In the genomic region with DNA sequence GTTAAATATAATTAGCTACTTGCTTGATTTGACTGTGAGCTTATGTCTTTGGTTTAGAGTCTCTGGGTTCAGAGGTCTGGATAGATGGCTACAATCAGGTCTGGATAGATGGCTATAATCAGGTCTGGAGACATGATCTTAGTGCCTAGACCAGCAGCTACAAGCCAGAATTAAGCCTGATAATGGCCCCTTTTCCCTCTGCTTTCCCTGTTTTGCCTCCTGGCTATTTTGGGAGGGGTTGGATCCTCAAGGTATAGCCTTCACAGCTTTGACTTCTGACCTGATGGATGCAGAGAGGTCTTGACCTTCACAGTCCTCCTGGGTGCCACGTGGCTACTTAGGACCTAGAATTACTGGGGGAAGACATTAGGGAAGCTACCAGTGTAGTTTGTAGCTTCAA, we compare ENCODE assay signal across 2 cellular contexts.
TF ChIP-seq lines count a peak whose summit lies in the region.

No MANE protein-coding gene starts in this region.

TF ChIP-seq in GM23338, 12 proteins besides CTCF, POLR2A, EP300 and RAD21 (continues in another document):
- no peak for TF ChIP-seq STAT1 (IDR thresholded peaks at IDR 0.05; ENCODE audit: unreplicated experiment)
- TF ChIP-seq, protein P1, sequence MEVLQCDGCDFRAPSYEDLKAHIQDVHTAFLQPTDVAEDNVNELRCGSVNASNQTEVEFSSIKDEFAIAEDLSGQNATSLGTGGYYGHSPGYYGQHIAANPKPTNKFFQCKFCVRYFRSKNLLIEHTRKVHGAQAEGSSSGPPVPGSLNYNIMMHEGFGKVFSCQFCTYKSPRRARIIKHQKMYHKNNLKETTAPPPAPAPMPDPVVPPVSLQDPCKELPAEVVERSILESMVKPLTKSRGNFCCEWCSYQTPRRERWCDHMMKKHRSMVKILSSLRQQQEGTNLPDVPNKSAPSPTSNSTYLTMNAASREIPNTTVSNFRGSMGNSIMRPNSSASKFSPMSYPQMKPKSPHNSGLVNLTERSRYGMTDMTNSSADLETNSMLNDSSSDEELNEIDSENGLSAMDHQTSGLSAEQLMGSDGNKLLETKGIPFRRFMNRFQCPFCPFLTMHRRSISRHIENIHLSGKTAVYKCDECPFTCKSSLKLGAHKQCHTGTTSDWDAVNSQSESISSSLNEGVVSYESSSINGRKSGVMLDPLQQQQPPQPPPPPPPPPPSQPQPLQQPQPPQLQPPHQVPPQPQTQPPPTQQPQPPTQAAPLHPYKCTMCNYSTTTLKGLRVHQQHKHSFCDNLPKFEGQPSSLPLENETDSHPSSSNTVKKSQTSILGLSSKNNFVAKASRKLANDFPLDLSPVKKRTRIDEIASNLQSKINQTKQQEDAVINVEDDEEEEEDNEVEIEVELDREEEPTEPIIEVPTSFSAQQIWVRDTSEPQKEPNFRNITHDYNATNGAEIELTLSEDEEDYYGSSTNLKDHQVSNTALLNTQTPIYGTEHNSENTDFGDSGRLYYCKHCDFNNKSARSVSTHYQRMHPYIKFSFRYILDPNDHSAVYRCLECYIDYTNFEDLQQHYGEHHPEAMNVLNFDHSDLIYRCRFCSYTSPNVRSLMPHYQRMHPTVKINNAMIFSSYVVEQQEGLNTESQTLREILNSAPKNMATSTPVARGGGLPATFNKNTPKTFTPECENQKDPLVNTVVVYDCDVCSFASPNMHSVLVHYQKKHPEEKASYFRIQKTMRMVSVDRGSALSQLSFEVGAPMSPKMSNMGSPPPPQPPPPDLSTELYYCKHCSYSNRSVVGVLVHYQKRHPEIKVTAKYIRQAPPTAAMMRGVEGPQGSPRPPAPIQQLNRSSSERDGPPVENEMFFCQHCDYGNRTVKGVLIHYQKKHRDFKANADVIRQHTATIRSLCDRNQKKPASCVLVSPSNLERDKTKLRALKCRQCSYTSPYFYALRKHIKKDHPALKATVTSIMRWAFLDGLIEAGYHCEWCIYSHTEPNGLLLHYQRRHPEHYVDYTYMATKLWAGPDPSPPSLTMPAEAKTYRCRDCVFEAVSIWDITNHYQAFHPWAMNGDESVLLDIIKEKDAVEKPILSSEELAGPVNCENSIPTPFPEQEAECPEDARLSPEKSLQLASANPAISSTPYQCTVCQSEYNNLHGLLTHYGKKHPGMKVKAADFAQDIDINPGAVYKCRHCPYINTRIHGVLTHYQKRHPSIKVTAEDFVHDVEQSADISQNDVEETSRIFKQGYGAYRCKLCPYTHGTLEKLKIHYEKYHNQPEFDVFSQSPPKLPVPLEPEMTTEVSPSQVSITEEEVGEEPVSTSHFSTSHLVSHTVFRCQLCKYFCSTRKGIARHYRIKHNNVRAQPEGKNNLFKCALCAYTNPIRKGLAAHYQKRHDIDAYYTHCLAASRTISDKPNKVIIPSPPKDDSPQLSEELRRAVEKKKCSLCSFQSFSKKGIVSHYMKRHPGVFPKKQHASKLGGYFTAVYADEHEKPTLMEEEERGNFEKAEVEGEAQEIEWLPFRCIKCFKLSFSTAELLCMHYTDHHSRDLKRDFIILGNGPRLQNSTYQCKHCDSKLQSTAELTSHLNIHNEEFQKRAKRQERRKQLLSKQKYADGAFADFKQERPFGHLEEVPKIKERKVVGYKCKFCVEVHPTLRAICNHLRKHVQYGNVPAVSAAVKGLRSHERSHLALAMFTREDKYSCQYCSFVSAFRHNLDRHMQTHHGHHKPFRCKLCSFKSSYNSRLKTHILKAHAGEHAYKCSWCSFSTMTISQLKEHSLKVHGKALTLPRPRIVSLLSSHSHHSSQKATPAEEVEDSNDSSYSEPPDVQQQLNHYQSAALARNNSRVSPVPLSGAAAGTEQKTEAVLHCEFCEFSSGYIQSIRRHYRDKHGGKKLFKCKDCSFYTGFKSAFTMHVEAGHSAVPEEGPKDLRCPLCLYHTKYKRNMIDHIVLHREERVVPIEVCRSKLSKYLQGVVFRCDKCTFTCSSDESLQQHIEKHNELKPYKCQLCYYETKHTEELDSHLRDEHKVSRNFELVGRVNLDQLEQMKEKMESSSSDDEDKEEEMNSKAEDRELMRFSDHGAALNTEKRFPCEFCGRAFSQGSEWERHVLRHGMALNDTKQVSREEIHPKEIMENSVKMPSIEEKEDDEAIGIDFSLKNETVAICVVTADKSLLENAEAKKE (CRISPR knock-in tag; IDR thresholded peaks at IDR 0.05) = no peak
- TF ChIP-seq EZH2phosphoT487 (IDR thresholded peaks at IDR 0.05; ENCODE audit: unreplicated experiment) = no peak
- TF ChIP-seq, protein P2, sequence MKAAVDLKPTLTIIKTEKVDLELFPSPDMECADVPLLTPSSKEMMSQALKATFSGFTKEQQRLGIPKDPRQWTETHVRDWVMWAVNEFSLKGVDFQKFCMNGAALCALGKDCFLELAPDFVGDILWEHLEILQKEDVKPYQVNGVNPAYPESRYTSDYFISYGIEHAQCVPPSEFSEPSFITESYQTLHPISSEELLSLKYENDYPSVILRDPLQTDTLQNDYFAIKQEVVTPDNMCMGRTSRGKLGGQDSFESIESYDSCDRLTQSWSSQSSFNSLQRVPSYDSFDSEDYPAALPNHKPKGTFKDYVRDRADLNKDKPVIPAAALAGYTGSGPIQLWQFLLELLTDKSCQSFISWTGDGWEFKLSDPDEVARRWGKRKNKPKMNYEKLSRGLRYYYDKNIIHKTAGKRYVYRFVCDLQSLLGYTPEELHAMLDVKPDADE (IDR thresholded peaks at IDR 0.05) = no peak
- TF ChIP-seq NANOG (IDR thresholded peaks at IDR 0.05; ENCODE audit: borderline replicate concordance) = no peak
- TF ChIP-seq, protein P3, sequence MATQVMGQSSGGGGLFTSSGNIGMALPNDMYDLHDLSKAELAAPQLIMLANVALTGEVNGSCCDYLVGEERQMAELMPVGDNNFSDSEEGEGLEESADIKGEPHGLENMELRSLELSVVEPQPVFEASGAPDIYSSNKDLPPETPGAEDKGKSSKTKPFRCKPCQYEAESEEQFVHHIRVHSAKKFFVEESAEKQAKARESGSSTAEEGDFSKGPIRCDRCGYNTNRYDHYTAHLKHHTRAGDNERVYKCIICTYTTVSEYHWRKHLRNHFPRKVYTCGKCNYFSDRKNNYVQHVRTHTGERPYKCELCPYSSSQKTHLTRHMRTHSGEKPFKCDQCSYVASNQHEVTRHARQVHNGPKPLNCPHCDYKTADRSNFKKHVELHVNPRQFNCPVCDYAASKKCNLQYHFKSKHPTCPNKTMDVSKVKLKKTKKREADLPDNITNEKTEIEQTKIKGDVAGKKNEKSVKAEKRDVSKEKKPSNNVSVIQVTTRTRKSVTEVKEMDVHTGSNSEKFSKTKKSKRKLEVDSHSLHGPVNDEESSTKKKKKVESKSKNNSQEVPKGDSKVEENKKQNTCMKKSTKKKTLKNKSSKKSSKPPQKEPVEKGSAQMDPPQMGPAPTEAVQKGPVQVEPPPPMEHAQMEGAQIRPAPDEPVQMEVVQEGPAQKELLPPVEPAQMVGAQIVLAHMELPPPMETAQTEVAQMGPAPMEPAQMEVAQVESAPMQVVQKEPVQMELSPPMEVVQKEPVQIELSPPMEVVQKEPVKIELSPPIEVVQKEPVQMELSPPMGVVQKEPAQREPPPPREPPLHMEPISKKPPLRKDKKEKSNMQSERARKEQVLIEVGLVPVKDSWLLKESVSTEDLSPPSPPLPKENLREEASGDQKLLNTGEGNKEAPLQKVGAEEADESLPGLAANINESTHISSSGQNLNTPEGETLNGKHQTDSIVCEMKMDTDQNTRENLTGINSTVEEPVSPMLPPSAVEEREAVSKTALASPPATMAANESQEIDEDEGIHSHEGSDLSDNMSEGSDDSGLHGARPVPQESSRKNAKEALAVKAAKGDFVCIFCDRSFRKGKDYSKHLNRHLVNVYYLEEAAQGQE (IDR thresholded peaks at IDR 0.05; ENCODE audit: unreplicated experiment) = no peak
- no peak for TF ChIP-seq POLR2AphosphoS5 (IDR thresholded peaks at IDR 0.05; ENCODE audit: low read depth)
- TF ChIP-seq ZNF114 (CRISPR knock-in tag; IDR thresholded peaks at IDR 0.05) = no peak
- no peak for TF ChIP-seq CREB1 (CRISPR knock-in tag; IDR thresholded peaks at IDR 0.05; ENCODE audit: low read depth)
- no peak for TF ChIP-seq JUNB (IDR thresholded peaks at IDR 0.05; ENCODE audit: unreplicated experiment)

TF ChIP-seq in H1, 55 proteins besides CTCF, POLR2A, EP300 and RAD21:
- TF ChIP-seq GTF2F1 (IDR thresholded peaks at IDR 0.05; ENCODE audit: borderline replicate concordance, low read depth, low read length) = no peak
- TF ChIP-seq SIRT6 (IDR thresholded peaks at IDR 0.05; ENCODE audit: low read length) = no peak
- no peak for TF ChIP-seq KDM5A (IDR thresholded peaks at IDR 0.05; ENCODE audit: low read length)
- TF ChIP-seq BACH1 (IDR thresholded peaks at IDR 0.05; ENCODE audit: low read length) = no peak
- TF ChIP-seq SIN3A (conservative IDR thresholded peaks at IDR 0.05 in 1 of 2, IDR thresholded peaks at IDR 0.05 in 1 of 2; ENCODE audit: low read depth in 1 of 2, low read length in 2 of 2) = no peak
- TF ChIP-seq HDAC2 (IDR thresholded peaks at IDR 0.05; ENCODE audit: borderline replicate concordance in 1 of 2, low read depth in 2 of 2, low read length in 2 of 2) = no peak
- TF ChIP-seq, protein P4, sequence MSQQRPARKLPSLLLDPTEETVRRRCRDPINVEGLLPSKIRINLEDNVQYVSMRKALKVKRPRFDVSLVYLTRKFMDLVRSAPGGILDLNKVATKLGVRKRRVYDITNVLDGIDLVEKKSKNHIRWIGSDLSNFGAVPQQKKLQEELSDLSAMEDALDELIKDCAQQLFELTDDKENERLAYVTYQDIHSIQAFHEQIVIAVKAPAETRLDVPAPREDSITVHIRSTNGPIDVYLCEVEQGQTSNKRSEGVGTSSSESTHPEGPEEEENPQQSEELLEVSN (IDR thresholded peaks at IDR 0.05) = no peak
- TF ChIP-seq, protein P5, sequence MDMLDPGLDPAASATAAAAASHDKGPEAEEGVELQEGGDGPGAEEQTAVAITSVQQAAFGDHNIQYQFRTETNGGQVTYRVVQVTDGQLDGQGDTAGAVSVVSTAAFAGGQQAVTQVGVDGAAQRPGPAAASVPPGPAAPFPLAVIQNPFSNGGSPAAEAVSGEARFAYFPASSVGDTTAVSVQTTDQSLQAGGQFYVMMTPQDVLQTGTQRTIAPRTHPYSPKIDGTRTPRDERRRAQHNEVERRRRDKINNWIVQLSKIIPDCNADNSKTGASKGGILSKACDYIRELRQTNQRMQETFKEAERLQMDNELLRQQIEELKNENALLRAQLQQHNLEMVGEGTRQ (IDR thresholded peaks at IDR 0.05; ENCODE audit: low read length) = no peak
- TF ChIP-seq NANOG (IDR thresholded peaks at IDR 0.05; ENCODE audit: insufficient read depth, low read depth, low read length, poor library complexity, severe bottlenecking) = no peak
- no peak for TF ChIP-seq BCL11A (IDR thresholded peaks at IDR 0.05; ENCODE audit: low read depth in 2 of 2, low read length in 2 of 2)
- TF ChIP-seq, protein P6, sequence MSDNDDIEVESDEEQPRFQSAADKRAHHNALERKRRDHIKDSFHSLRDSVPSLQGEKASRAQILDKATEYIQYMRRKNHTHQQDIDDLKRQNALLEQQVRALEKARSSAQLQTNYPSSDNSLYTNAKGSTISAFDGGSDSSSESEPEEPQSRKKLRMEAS (IDR thresholded peaks at IDR 0.05) = no peak
- no peak for TF ChIP-seq POLR2AphosphoS5 (IDR thresholded peaks at IDR 0.05; ENCODE audit: low read depth, low read length)
- TF ChIP-seq ZNF274 (IDR thresholded peaks at IDR 0.05; ENCODE audit: borderline replicate concordance, extremely low read depth, low read length) = no peak
- TF ChIP-seq EZH2 (IDR thresholded peaks at IDR 0.05; ENCODE audit: low read depth, low read length, severe bottlenecking) = no peak
- no peak for TF ChIP-seq JUND (IDR thresholded peaks at IDR 0.05; ENCODE audit: low read length)
